Comparison of ENCODE assay signal across 1 cellular context in genomic region chr6:155406801-155407200, GRCh38.
TF ChIP-seq lines count a peak whose summit lies in the region.

No MANE protein-coding gene starts in this region.

TF ChIP-seq in WTC11, 78 proteins besides CTCF, POLR2A, EP300 and RAD21 (continued from another document):
- TF ChIP-seq NR2C2 (CRISPR knock-in tag; IDR thresholded peaks at IDR 0.05) (no peak), PRDM15 (CRISPR knock-in tag; IDR thresholded peaks at IDR 0.05) (no peak), USF1 (CRISPR knock-in tag; IDR thresholded peaks at IDR 0.05) (no peak), OVOL2 (CRISPR knock-in tag; IDR thresholded peaks at IDR 0.05; ENCODE audit: borderline replicate concordance) (no peak), ZBTB43 (CRISPR knock-in tag; IDR thresholded peaks at IDR 0.05) (no peak), ZNF317 (CRISPR knock-in tag; IDR thresholded peaks at IDR 0.05; ENCODE audit: borderline replicate concordance, low read depth) (no peak), GTF2I (CRISPR knock-in tag; conservative IDR thresholded peaks at IDR 0.05) (no peak), ZNF138 (CRISPR knock-in tag; conservative IDR thresholded peaks at IDR 0.05) (no peak), ESRRA (CRISPR knock-in tag; IDR thresholded peaks at IDR 0.05; ENCODE audit: borderline replicate concordance) (no peak)
